In the genomic region with DNA sequence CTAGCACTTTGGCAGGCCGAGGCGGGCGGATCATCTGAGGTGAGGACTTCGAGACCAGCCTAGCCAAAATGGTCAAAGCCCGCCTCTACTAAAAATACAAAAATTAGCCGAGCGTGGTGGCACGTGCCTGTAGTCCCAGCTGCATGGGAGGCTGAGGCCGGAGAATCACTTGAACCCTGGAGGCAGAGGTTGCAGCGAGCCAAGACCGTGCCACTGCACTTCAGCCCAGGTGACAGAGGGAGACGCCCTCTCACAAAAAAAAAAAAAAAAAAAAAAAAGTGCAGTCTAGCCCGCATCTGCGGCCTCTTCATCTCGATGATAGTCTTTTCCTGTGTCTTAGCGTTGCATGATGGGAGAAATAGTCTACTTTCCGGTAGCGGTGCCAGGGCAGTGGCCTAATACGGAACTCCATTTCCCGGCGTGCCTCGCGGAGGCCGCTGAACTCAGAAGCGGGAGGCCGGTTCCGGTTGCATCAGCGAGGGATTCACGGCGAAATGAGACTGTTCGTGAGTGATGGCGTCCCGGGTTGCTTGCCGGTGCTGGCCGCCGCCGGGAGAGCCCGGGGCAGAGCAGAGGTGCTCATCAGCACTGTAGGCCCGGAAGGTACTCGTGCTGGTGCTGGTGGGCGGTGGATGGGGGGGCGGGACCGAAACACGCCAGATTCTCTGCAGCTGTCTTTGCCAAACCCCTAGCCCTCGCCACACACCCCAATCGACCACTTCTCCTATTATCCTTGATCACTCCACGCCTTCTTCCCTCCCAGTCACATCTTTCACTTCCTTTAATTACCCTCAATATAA, we compare ENCODE assay signal across 8 cellular contexts. TPM values are rescaled to one million over a fixed set of nuclear protein-coding genes. Genes with fewer than 3 reads are reported as not detected.
DNase-seq lines count a peak whose midpoint lies in the region; ATAC-seq and TF ChIP-seq lines count a peak whose summit lies in the region.

A gene (plus strand): TSS at position 472 of the 800 bp plus-strand sequence. CDS start 23 bp downstream, at position 495.

- peak within 1 kb of the TSS; percentile 97 for H3K4me3 ChIP-seq in PC-9
- peak within 1 kb of the TSS; percentile 97 to 99 for H3K4me3 ChIP-seq in mucosa of rectum (ENCODE audit: low read length in 2 of 2)

- BruUV-seq in PC-9 (replicated peaks; lab: Mats Ljungman, UMichigan): no TSS peak

- H3K27ac ChIP-seq in PC-9: peak within 1 kb of the TSS; percentile 73
- peak within 1 kb of the TSS; percentile 75 to 86 for H3K27ac ChIP-seq in mucosa of rectum (ENCODE audit: low read depth in 2 of 2, low read length in 2 of 2)

- H4K20me1 ChIP-seq in PC-9 (ENCODE audit: insufficient read depth): peaks cover 30% of the 10 kb centered on the region

- peak; percentile 93 for TF ChIP-seq POLR2A in erythroblast (IDR thresholded peaks at IDR 0.05; ENCODE audit: low read length)

- peak within 1 kb of the TSS; percentile 94 to 95 for H3K9ac ChIP-seq in mucosa of rectum (ENCODE audit: low read depth in 1 of 2, low read length in 2 of 2)

- peaks cover 39% of the 10 kb centered on the region; the same call in 1 of the 2 replicates for H3F3A ChIP-seq in PC-9 (ENCODE audit: insufficient read depth, low read depth)

- CTCF ChIA-PET in PC-9 (lab: Charles Lee): interaction anchor here (0.6 kb wide), 1 partner anchor 829 kb away, joined by 3 read pairs; no protein-coding TSS in a partner anchor

- no peak for TF ChIP-seq CTCF in PC-9 (conservative IDR thresholded peaks at IDR 0.05)

- H3K27me3 ChIP-seq in PC-9 (ENCODE audit: insufficient read depth, low read depth): no peaks in the 10 kb centered on the region
- H3K27me3 ChIP-seq in mucosa of rectum (ENCODE audit: control insufficient read depth in 2 of 2, insufficient read depth in 2 of 2, low read length in 2 of 2): peaks cover 0 to 2% of the 10 kb centered on the region in 2 donors

- ATAC-seq in GM21717 (IDR thresholded peaks at IDR 0.05; ENCODE audit: unreplicated experiment): peak; percentile 95

- H3K4me2 ChIP-seq in PC-9: peak within 1 kb of the TSS; percentile 98

- H3K4me1 ChIP-seq in PC-9 (replicated peaks; ENCODE audit: insufficient read depth) (no peaks in the 10 kb centered on the region; the same call in 1 of the 2 replicates), mucosa of rectum (ENCODE audit: control insufficient read depth in 2 of 2, insufficient read depth in 2 of 2, low read length in 2 of 2) (peaks cover 16 to 18% of the 10 kb centered on the region in 2 donors)

- DNase-seq in DMS79 (lab: John Stamatoyannopoulos, UW): peak; percentile 92
- DNase-seq in KBM-7: peak; percentile 98
- DNase-seq in PC-9: peak; percentile 87 to 95
- peak; percentile 88 for DNase-seq in activated T-cell treated with anti-CD3 and anti-CD28 coated beads, Interleukin-2, amount 50 U/mL, for 1 hour
- DNase-seq in erythroblast (lab: John Stamatoyannopoulos, UW): peak; percentile 96 to 97
- peak; percentile 92 for DNase-seq in stimulated activated CD8-positive, alpha-beta memory T cell treated with anti-CD3 and anti-CD28 coated beads, Interleukin-4, amount 100 ng/mL, for 48 hours

- peak within 1 kb of the TSS; percentile 9; the same call in 1 of the 2 replicates for H2AFZ ChIP-seq in PC-9

- in situ Hi-C loops in KBM-7 (cut with MboI; ENCODE audit: low pct_unique_long_range_greater_than_20kb, low sequenced_read_pairs): no loop called here

- no peaks in the 10 kb centered on the region for H3K9me3 ChIP-seq in PC-9 (ENCODE audit: insufficient read depth, low read depth)
- H3K9me3 ChIP-seq in mucosa of rectum (ENCODE audit: control insufficient read depth in 2 of 2, low read length in 2 of 2): no peaks in the 10 kb centered on the region

- intact Hi-C loops in PC-9 (cut with micrococcal nuclease; ENCODE audit: unreplicated experiment): no loop called here

- no peaks in the 10 kb centered on the region for H3K9me2 ChIP-seq in PC-9 (ENCODE audit: insufficient read depth)

- POLR2A ChIA-PET in PC-9 (lab: Charles Lee; ENCODE audit: unreplicated experiment): no interaction called here

- peaks cover 41% of the 10 kb centered on the region for H3K36me3 ChIP-seq in PC-9 (ENCODE audit: low read depth)
- peaks cover 22 to 25% of the 10 kb centered on the region in 2 donors for H3K36me3 ChIP-seq in mucosa of rectum (ENCODE audit: control insufficient read depth in 2 of 2, insufficient read depth in 2 of 2, low read length in 2 of 2)

- peaks cover 39% of the 10 kb centered on the region for H3K79me2 ChIP-seq in PC-9 (ENCODE audit: low read depth)

RNA-seq across cellular contexts. Expression of the gene that starts here (rescaled TPM):
- total RNA-seq in PC-9 (2021): 307 and 366 TPM in 2 replicates

Comparison
In these comparisons a context has a peak if more than half of its experiments do, and no peak if none do; other contexts are left out.
1. Peak in every context shown above with its lines: DNase-seq, ATAC-seq, H3K4me3 ChIP-seq and H3K27ac ChIP-seq.